ENCODE assay signal across 7 cellular contexts in the genomic region with DNA sequence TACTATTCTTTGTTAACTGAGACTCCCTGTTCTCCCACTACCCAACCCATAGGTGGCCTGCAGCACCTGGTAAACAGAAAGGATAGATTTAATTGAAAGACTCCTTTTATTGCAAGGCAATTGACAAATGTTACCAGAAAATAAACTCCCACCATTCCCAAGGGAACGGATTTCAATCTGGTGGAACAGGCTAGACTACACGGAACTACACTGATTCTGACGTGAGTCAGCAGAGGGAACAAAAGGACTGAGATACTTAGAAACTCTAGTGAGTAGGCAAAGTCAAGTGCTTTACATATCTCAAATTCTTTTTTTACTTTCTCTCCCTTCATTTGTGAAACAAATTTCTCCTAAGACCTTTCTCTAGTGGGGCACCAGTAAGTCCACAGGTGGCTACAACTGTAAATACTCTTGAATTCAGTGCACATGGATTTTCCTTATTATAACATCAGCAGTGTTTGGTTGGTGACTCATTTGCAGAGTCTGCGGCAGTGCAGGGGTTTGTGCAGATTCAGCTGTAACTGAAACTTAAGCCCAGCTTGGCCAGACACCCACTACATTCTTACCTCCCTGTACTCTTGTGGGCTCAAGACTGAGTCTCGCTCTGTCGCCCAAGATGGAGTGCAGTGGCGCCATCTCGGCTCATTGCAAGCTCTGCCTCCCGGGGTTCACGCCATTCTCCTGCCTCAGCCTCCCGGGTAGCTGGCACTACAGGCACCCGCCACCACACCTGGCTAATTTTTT. TPM values are rescaled to one million over a fixed set of nuclear protein-coding genes. Genes with fewer than 3 reads are reported as not detected.
DNase-seq lines count a peak whose midpoint lies in the region; ATAC-seq, FAIRE-seq and TF ChIP-seq lines count a peak whose summit lies in the region.

No MANE protein-coding gene starts in this region.

- peak overlapping the region; percentile 54 for H3K27ac Mint-ChIP-seq in neural progenitor cell

- H3K79me2 ChIP-seq in KMS-11 (ENCODE audit: insufficient read depth, low read depth) = no peaks in the 10 kb centered on the region
- no peaks in the 10 kb centered on the region for H3K79me2 ChIP-seq in GM12878 (ENCODE audit: control insufficient read depth, insufficient read depth, low read length)
- H3K79me2 ChIP-seq in neural progenitor cell (ENCODE audit: low read depth) = no peaks in the 10 kb centered on the region

- ATAC-seq in GM18511 (IDR thresholded peaks at IDR 0.05; ENCODE audit: unreplicated experiment) (peak; percentile 78), GM12878 (peak; percentile 98)

- H4K20me1 ChIP-seq in KMS-11 (ENCODE audit: insufficient read depth) (no peaks in the 10 kb centered on the region), GM12878 (ENCODE audit: control insufficient read depth, insufficient read depth) (no peaks in the 10 kb centered on the region), neural progenitor cell (ENCODE audit: low read depth) (no peaks in the 10 kb centered on the region)

- TF ChIP-seq POLR2A in GM12878 (IDR thresholded peaks at IDR 0.05; ENCODE audit: low read depth, low read length) = no peak

- H3K4me3 Mint-ChIP-seq in neural progenitor cell = no peak overlapping the region

- peaks cover 20% of the 10 kb centered on the region for H3K4me1 Mint-ChIP-seq in neural progenitor cell

- TF ChIP-seq EP300 in GM12878 (IDR thresholded peaks at IDR 0.05; ENCODE audit: borderline replicate concordance in 1 of 2, control insufficient read depth in 1 of 2, low read depth in 2 of 2, low read length in 2 of 2) = peak; percentile 26 to 44; a peak in 2 of 4 replicates

- H3K27ac ChIP-seq in KMS-11 (no peak overlapping the region), GM12878 (ENCODE audit: control insufficient read depth, insufficient read depth) (no peak overlapping the region), neural progenitor cell (no peak overlapping the region)

- H3K4me1 ChIP-seq in KMS-11 (ENCODE audit: low read depth, poor library complexity, severe bottlenecking) (peaks cover 24% of the 10 kb centered on the region), GM12878 (ENCODE audit: control insufficient read depth, insufficient read depth, low read length) (peaks cover 6% of the 10 kb centered on the region; the same call in 1 of the 2 replicates), neural progenitor cell (peaks cover 17% of the 10 kb centered on the region)

- peak overlapping the region; percentile 3; the same call in 1 of the 2 replicates for H3K4me2 ChIP-seq in KMS-11
- peak overlapping the region; percentile 65 for H3K4me2 ChIP-seq in GM12878 (ENCODE audit: control insufficient read depth, insufficient read depth)
- no peak overlapping the region for H3K4me2 ChIP-seq in neural progenitor cell

- H3K9me3 Mint-ChIP-seq in neural progenitor cell = no peaks in the 10 kb centered on the region

- 0 out of 2 replicates have a peak, but pooled peaks have one; percentile 8 for TF ChIP-seq RAD21 in GM12878 (IDR thresholded peaks at IDR 0.05; ENCODE audit: insufficient read depth, low read depth, low read length)

- peak; percentile 86 for FAIRE-seq in GM12878 (lab: Jason Lieb, UNC)

- no TSS peak for BruUV-seq in GM12878 (replicated peaks; lab: Mats Ljungman, UMichigan)

- intact Hi-C loops in GM12878 (cut with micrococcal nuclease; ENCODE audit: unreplicated experiment) = loop anchor here (2.0 kb wide), 1 partner anchor 41 kb away; the partner anchor contains the start of gene PLSCR1

- H3K36me3 Mint-ChIP-seq in neural progenitor cell = no peaks in the 10 kb centered on the region

- H3K9ac ChIP-seq in KMS-11 = no peak overlapping the region
- H3K9ac ChIP-seq in GM12878 (ENCODE audit: control insufficient read depth, insufficient read depth, low read length) = no peak overlapping the region
- H3K9ac ChIP-seq in neural progenitor cell = no peak overlapping the region

- 2% methylated on average over 12 of the region's 12 CpGs for WGBS in GM12878 (ENCODE audit: insufficient coverage, insufficient replicate concordance, low lambda C conversion rate, missing lambda C conversion rate)

- H3K27me3 Mint-ChIP-seq in neural progenitor cell (ENCODE audit: insufficient read depth, low read depth) = no peaks in the 10 kb centered on the region

- TF ChIP-seq CTCF in KMS-11 (conservative IDR thresholded peaks at IDR 0.05; ENCODE audit: low read depth, low read length) = no peak
- TF ChIP-seq CTCF in GM12878 (IDR thresholded peaks at IDR 0.05 in 2 of 3, conservative IDR thresholded peaks at IDR 0.05 in 1 of 3; ENCODE audit: control insufficient read depth in 2 of 3, extremely low read depth in 1 of 3, insufficient read depth in 1 of 3, low read depth in 3 of 3, low read length in 3 of 3) = 0 out of 6 replicates have a peak, but pooled peaks of 1 of the 3 experiments have one; percentile 11
- TF ChIP-seq CTCF in neural progenitor cell (IDR thresholded peaks at IDR 0.05) = no peak

- H3K36me3 ChIP-seq in KMS-11 (ENCODE audit: insufficient read depth) = no peaks in the 10 kb centered on the region
- no peaks in the 10 kb centered on the region for H3K36me3 ChIP-seq in GM12878 (ENCODE audit: control insufficient read depth in 2 of 2, insufficient read depth in 2 of 2, low read length in 1 of 2)
- no peaks in the 10 kb centered on the region for H3K36me3 ChIP-seq in neural progenitor cell

- H3F3A ChIP-seq in neural progenitor cell (ENCODE audit: low read depth) = peaks cover 7% of the 10 kb centered on the region

- POLR2A ChIA-PET in GM12878 (lab: Charles Lee) = interaction anchor here (0.9 kb wide), 1 partner anchor 40 kb away, joined by 4 read pairs; no protein-coding TSS in a partner anchor

- RAD21 ChIA-PET in GM12878 (lab: Charles Lee; ENCODE audit: unreplicated experiment) = interaction anchor here (0.8 to 1.5 kb wide), 3 partner anchors 38 to 73 kb away, joined by 3 to 4 read pairs (median 3); no protein-coding TSS in a partner anchor

- in situ Hi-C loops in GM12878 (cut with MboI) = no loop called here

- DNase-seq in H4 (ENCODE audit: low spot score) (peak; percentile 97), GM12878 (ENCODE audit: low read depth, low spot score) (peak; percentile 62), neural progenitor cell (ENCODE audit: low spot score) (no peak), medulla oblongata (ENCODE audit: extremely low spot score) (no peak), putamen (ENCODE audit: low spot score) (no peak)

- H3K4me3 ChIP-seq in KMS-11 (IDR thresholded peaks at IDR 0.05; ENCODE audit: insufficient read depth, low read depth, low read length) = no peak overlapping the region
- no peak overlapping the region for H3K4me3 ChIP-seq in GM12878
- H3K4me3 ChIP-seq in neural progenitor cell = no peak overlapping the region

- CTCF ChIA-PET in GM12878 (lab: Yijun Ruan, JAX) = interaction anchor here (0.7 to 1.6 kb wide), 2 partner anchors 9 to 74 kb away, joined by 3 to 9 read pairs; no protein-coding TSS in a partner anchor

- H3K9me3 ChIP-seq in GM12878 (replicated peaks; ENCODE audit: control insufficient read depth, insufficient read depth, low read length) = no peaks in the 10 kb centered on the region
- H3K9me3 ChIP-seq in neural progenitor cell (ENCODE audit: low read depth) = no peaks in the 10 kb centered on the region

- SMC1A ChIA-PET in GM12878 (lab: Charles Lee; ENCODE audit: uncharacterized antibody, unreplicated experiment) = interaction anchor here (0.7 to 1.2 kb wide), 2 partner anchors 10 to 40 kb away, joined by 3 to 4 read pairs; no protein-coding TSS in a partner anchor

- no peak overlapping the region for H2AFZ ChIP-seq in KMS-11 (ENCODE audit: low read depth)
- peak overlapping the region; percentile 13 for H2AFZ ChIP-seq in GM12878 (ENCODE audit: control insufficient read depth, low read depth, low read length)
- H2AFZ ChIP-seq in neural progenitor cell (replicated peaks) = no peak overlapping the region

- H3K27me3 ChIP-seq in KMS-11 (ENCODE audit: insufficient read depth, low read depth) = no peaks in the 10 kb centered on the region
- H3K27me3 ChIP-seq in GM12878 (replicated peaks in 1 of 2; ENCODE audit: control insufficient read depth in 2 of 2, insufficient read depth in 2 of 2, low read length in 1 of 2) = no peaks in the 10 kb centered on the region; a peak in 1 of 4 replicates
- no peaks in the 10 kb centered on the region for H3K27me3 ChIP-seq in neural progenitor cell

RNA-seq across cellular contexts. Expression of gene PLSCR2, which starts 34.3 kb away (rescaled TPM):
- total RNA-seq in H4 (2014; rRNA removed; shearing (Covaris generic)) = not detected in 2 replicates
- total RNA-seq in GM12878 (2013; cell fraction: nucleolus; rRNA removed) = not detected in 2 replicates
- total RNA-seq in GM12878 (2014; rRNA removed) = not detected in 2 replicates
- not detected in 2 replicates for total RNA-seq in GM12878 (2014; rRNA removed; fragmentation: Illumina TruSeq; extraction: Trizol)
- total RNA-seq in GM12878 (2021) = not detected in 2 replicates
- not detected for polyA plus RNA-seq in GM12878 (2011; ENCODE audit: low read depth)
- not detected in 2 replicates for polyA plus RNA-seq in GM12878 (2011; rRNA removed)
- not detected in 2 replicates for polyA plus RNA-seq in GM12878 (2011; cell fraction: cytosol; rRNA removed)
- not detected in 2 replicates for polyA plus RNA-seq in GM12878 (2011; cell fraction: nucleus; rRNA removed)
- not detected in 2 replicates for polyA plus RNA-seq in GM12878 (2012)
- polyA plus RNA-seq in GM12878 (2014; fragmentation: Illumina TruSeq; extraction: Trizol) = not detected in 2 replicates
- polyA plus RNA-seq in GM12878 (2014; fragmentation: Nextera tagmentation; extraction: Ambion mirVana) = not detected
- polyA plus RNA-seq in GM12878 (2014; rRNA removed) = not detected in 2 replicates
- polyA plus RNA-seq in GM12878 (2016; fragmentation: Nextera tagmentation; extraction: Ambion mirVana) = not detected
- not detected in 2 replicates for polyA minus RNA-seq in GM12878 (2011; rRNA and poly(A)+ RNA removed)
- polyA minus RNA-seq in GM12878 (2011; cell fraction: cytosol; rRNA and poly(A)+ RNA removed) = not detected in 2 replicates
- polyA minus RNA-seq in GM12878 (2011; cell fraction: nucleus; rRNA and poly(A)+ RNA removed) = not detected in 2 replicates
- total RNA-seq in neural progenitor cell (ENCODE audit: low replicate concordance) = not detected in 2 replicates

RNA-seq across cellular contexts. Expression of gene PLSCR1, which starts 40.8 kb away (rescaled TPM):
- 259 and 270 TPM in 2 replicates for total RNA-seq in H4 (2014; rRNA removed; shearing (Covaris generic))
- 33.5 and 46.4 TPM in 2 replicates for total RNA-seq in GM12878 (2013; cell fraction: nucleolus; rRNA removed)
- 37.6 and 46.2 TPM in 2 replicates for total RNA-seq in GM12878 (2014; rRNA removed)
- total RNA-seq in GM12878 (2014; rRNA removed; fragmentation: Illumina TruSeq; extraction: Trizol) = 45.2 and 50.6 TPM in 2 replicates
- 40.5 and 42.1 TPM in 2 replicates for total RNA-seq in GM12878 (2021)
- 16.3 TPM for polyA plus RNA-seq in GM12878 (2011; ENCODE audit: low read depth)
- polyA plus RNA-seq in GM12878 (2011; rRNA removed) = 77.8 and 89.8 TPM in 2 replicates
- polyA plus RNA-seq in GM12878 (2011; cell fraction: cytosol; rRNA removed) = 66.3 and 88.2 TPM in 2 replicates
- 85.8 and 90.9 TPM in 2 replicates for polyA plus RNA-seq in GM12878 (2011; cell fraction: nucleus; rRNA removed)
- 23.7 and 29.2 TPM in 2 replicates for polyA plus RNA-seq in GM12878 (2012)
- polyA plus RNA-seq in GM12878 (2014; fragmentation: Illumina TruSeq; extraction: Trizol) = 40.4 and 42.7 TPM in 2 replicates
- 10 to 100 TPM; 40.2 to 60.3 TPM for polyA plus RNA-seq in GM12878 (2014; fragmentation: Nextera tagmentation; extraction: Ambion mirVana)
- polyA plus RNA-seq in GM12878 (2014; rRNA removed) = 39.2 and 41.4 TPM in 2 replicates
- 10 to 100 TPM; 35.4 to 36.8 TPM for polyA plus RNA-seq in GM12878 (2016; fragmentation: Nextera tagmentation; extraction: Ambion mirVana)
- polyA minus RNA-seq in GM12878 (2011; rRNA and poly(A)+ RNA removed) = 50.3 and 61.4 TPM in 2 replicates
- polyA minus RNA-seq in GM12878 (2011; cell fraction: cytosol; rRNA and poly(A)+ RNA removed) = 32.2 and 39.0 TPM in 2 replicates
- 101 and 127 TPM in 2 replicates for polyA minus RNA-seq in GM12878 (2011; cell fraction: nucleus; rRNA and poly(A)+ RNA removed)
- total RNA-seq in neural progenitor cell (ENCODE audit: low replicate concordance) = 16.8 and 23.9 TPM in 2 replicates

Comparison
In these comparisons a context has a peak if more than half of its experiments do, and no peak if none do; other contexts are left out.
1. DNase-seq: peak in H4 (single experiment) and GM12878 (single experiment); none in neural progenitor cell (single experiment), medulla oblongata (single experiment) and putamen (single experiment).